Comparison of ENCODE assay signal across 8 cellular contexts in genomic region chr9:127836587-127836955, GRCh38. TPM values are rescaled to one million over a fixed set of nuclear protein-coding genes. Genes with fewer than 3 reads are reported as not detected.
DNase-seq lines count a peak whose midpoint lies in the region; ATAC-seq and TF ChIP-seq lines count a peak whose summit lies in the region.
"Not testable (repeated sequence)": the region's sequence is repeated elsewhere in the genome, so short reads cannot be mapped to it uniquely, and the experiment has no call there.

No MANE protein-coding gene starts in this region.

- not testable (repeated sequence) for ATAC-seq in heart left ventricle

- intact Hi-C loops in heart left ventricle (cut with DNase I); ovary (cut with DNase I); spleen (cut with DNase I; ENCODE audit: low total_unique reads); tibial artery (cut with DNase I; ENCODE audit: low total_unique reads): not testable (repeated sequence)

- peak overlapping the region in 6 of 10 experiments; percentile 6 to 36 (median 18); a peak in 6 of 20 replicates for H3K4me3 ChIP-seq in BLaER1 treated with 17β-estradiol and CSF1 and Interleukin-3, amounts not matched to agents 10 nM and 100 nM
- H3K4me3 ChIP-seq in adipocyte (ENCODE audit: low read length): peak overlapping the region; percentile 5
- peak overlapping the region; percentile 61 for H3K4me3 ChIP-seq in coronary artery
- H3K4me3 ChIP-seq in heart left ventricle: peak overlapping the region in 5 of 12 donors; percentile 12 to 37 (median 14)
- peak overlapping the region in 1 of 2 experiments; percentile 23 for H3K4me3 ChIP-seq in mesenchymal stem cell (ENCODE audit: insufficient read depth in 1 of 2, low read depth in 1 of 2, low read length in 2 of 2)
- not testable (repeated sequence) for H3K4me3 ChIP-seq in ovary, tibial artery
- H3K4me3 ChIP-seq in spleen: peak overlapping the region in 1 of 8 donors; percentile 23

- H2AK5ac ChIP-seq in mesenchymal stem cell (ENCODE audit: low read length, severe bottlenecking): not testable (repeated sequence)

- TF ChIP-seq EP300 in ovary (IDR thresholded peaks at IDR 0.05): not testable (repeated sequence)

- H3K4ac ChIP-seq in mesenchymal stem cell (ENCODE audit: low read depth in 1 of 2, low read length in 2 of 2): peak overlapping the region; percentile 32 to 97

- peak overlapping the region; percentile 99 for H2BK120ac ChIP-seq in mesenchymal stem cell (ENCODE audit: low read depth, low read length)

- not testable (repeated sequence) for H3K27me3 ChIP-seq in BLaER1 treated with 17β-estradiol and CSF1 and Interleukin-3, amounts not matched to agents 10 nM and 100 nM; adipocyte (replicated peaks; ENCODE audit: control insufficient read depth, insufficient read depth, low read length); heart left ventricle; mesenchymal stem cell (ENCODE audit: control insufficient read depth in 1 of 2, insufficient read depth in 1 of 2, low read length in 2 of 2); ovary; spleen (replicated peaks in 1 of 7); tibial artery

- peak overlapping the region; percentile 90 to 95 for H3K18ac ChIP-seq in mesenchymal stem cell (ENCODE audit: low read depth in 1 of 2, low read length in 2 of 2)

- not testable (repeated sequence) for DNase-seq in adipocyte (ENCODE audit: low read depth); coronary artery (ENCODE audit: low spot score); heart left ventricle; mesenchymal stem cell; ovary; spleen; tibial artery

- peak overlapping the region; percentile 4 for H4K8ac ChIP-seq in mesenchymal stem cell (ENCODE audit: low read length)

- H4K20me1 ChIP-seq in BLaER1 treated with 17β-estradiol and CSF1 and Interleukin-3, amounts not matched to agents 10 nM and 100 nM: peaks cover 0 to 72% (median 29%) of the 10 kb centered on the region in 11 experiments; a peak in 14 of 22 replicates

- peaks cover 18 to 62% (median 36%) of the 10 kb centered on the region in 11 experiments for H3K36me3 ChIP-seq in BLaER1 treated with 17β-estradiol and CSF1 and Interleukin-3, amounts not matched to agents 10 nM and 100 nM
- peaks cover 22% of the 10 kb centered on the region for H3K36me3 ChIP-seq in adipocyte (ENCODE audit: control insufficient read depth, insufficient read depth, low read length, severe bottlenecking)
- H3K36me3 ChIP-seq in heart left ventricle: peaks cover 0 to 73% (median 33%) of the 10 kb centered on the region in 9 donors
- peaks cover 16 to 37% of the 10 kb centered on the region in 2 experiments for H3K36me3 ChIP-seq in mesenchymal stem cell (ENCODE audit: control insufficient read depth in 1 of 2, insufficient read depth in 2 of 2, low read depth in 1 of 2, low read length in 2 of 2)
- not testable (repeated sequence) for H3K36me3 ChIP-seq in ovary
- peaks cover 0 to 50% (median 8%) of the 10 kb centered on the region in 6 donors for H3K36me3 ChIP-seq in spleen
- peaks cover 0 to 16% (median 0%) of the 10 kb centered on the region in 3 donors for H3K36me3 ChIP-seq in tibial artery

- peak overlapping the region; percentile 60 to 90 for H2BK12ac ChIP-seq in mesenchymal stem cell (ENCODE audit: low read length in 2 of 2)

- peak overlapping the region in 10 of 11 experiments; percentile 47 to 85 (median 60); a peak in 18 of 22 replicates for H3K9ac ChIP-seq in BLaER1 treated with 17β-estradiol and CSF1 and Interleukin-3, amounts not matched to agents 10 nM and 100 nM
- H3K9ac ChIP-seq in adipocyte (ENCODE audit: low read length) (peak overlapping the region; percentile 94), mesenchymal stem cell (ENCODE audit: low read length) (peak overlapping the region; percentile 88)

- not testable (repeated sequence) for TF ChIP-seq POLR2A in heart left ventricle (IDR thresholded peaks at IDR 0.05); ovary (IDR thresholded peaks at IDR 0.05); spleen (IDR thresholded peaks at IDR 0.05)

- H3K4me2 ChIP-seq in BLaER1 treated with 17β-estradiol and CSF1 and Interleukin-3, amounts not matched to agents 10 nM and 100 nM: peak overlapping the region; percentile 76 to 95 (median 87)
- H3K4me2 ChIP-seq in mesenchymal stem cell (ENCODE audit: low read length, poor library complexity, severe bottlenecking): not testable (repeated sequence)

- H3K79me1 ChIP-seq in mesenchymal stem cell (replicated peaks; ENCODE audit: low read length, poor library complexity, severe bottlenecking): not testable (repeated sequence)

- H2BK5ac ChIP-seq in mesenchymal stem cell (ENCODE audit: low read depth, low read length, poor library complexity, severe bottlenecking): not testable (repeated sequence)

- H4K91ac ChIP-seq in mesenchymal stem cell (ENCODE audit: low read length): peak overlapping the region; percentile 1

- H2BK15ac ChIP-seq in mesenchymal stem cell (ENCODE audit: low read depth, poor library complexity, severe bottlenecking): peak overlapping the region; percentile 18

- peak overlapping the region; percentile 57 to 97 (median 75) for H3K27ac ChIP-seq in BLaER1 treated with 17β-estradiol and CSF1 and Interleukin-3, amounts not matched to agents 10 nM and 100 nM
- peak overlapping the region; percentile 95 to 99 for H3K27ac ChIP-seq in coronary artery
- peak overlapping the region; percentile 53 to 98 (median 86) for H3K27ac ChIP-seq in heart left ventricle
- not testable (repeated sequence) for H3K27ac ChIP-seq in mesenchymal stem cell (ENCODE audit: low read length, poor library complexity, severe bottlenecking)
- H3K27ac ChIP-seq in ovary: peak overlapping the region; percentile 88 to 96
- peak overlapping the region; percentile 6 to 87 (median 80) for H3K27ac ChIP-seq in spleen
- peak overlapping the region; percentile 84 to 86 for H3K27ac ChIP-seq in tibial artery

- 67 to 86% (median 75%) methylated on average over 3 of the region's 3 CpGs for WGBS in heart left ventricle, 4 donors
- 95% methylated on average over 3 of the region's 3 CpGs for WGBS in mesenchymal stem cell
- 68 to 76% (median 72%) methylated on average over 3 of the region's 3 CpGs for WGBS in ovary, 3 donors
- 67 to 92% (median 83%) methylated on average over 3 of the region's 3 CpGs for WGBS in spleen, 5 donors

- H3K4me1 ChIP-seq in BLaER1 treated with 17β-estradiol and CSF1 and Interleukin-3, amounts not matched to agents 10 nM and 100 nM: peaks cover 93 to 100% (median 96%) of the 10 kb centered on the region in 10 experiments
- peaks cover 77% of the 10 kb centered on the region for H3K4me1 ChIP-seq in adipocyte (ENCODE audit: control insufficient read depth, insufficient read depth, low read length)
- H3K4me1 ChIP-seq in heart left ventricle: peaks cover 9 to 99% (median 86%) of the 10 kb centered on the region in 12 donors
- H3K4me1 ChIP-seq in mesenchymal stem cell (ENCODE audit: control insufficient read depth, insufficient read depth, low read depth, low read length): peaks cover 39% of the 10 kb centered on the region
- peaks cover 69% of the 10 kb centered on the region for H3K4me1 ChIP-seq in ovary (ENCODE audit: insufficient read depth)
- peaks cover 46 to 100% (median 87%) of the 10 kb centered on the region in 6 donors for H3K4me1 ChIP-seq in spleen
- peaks cover 5 to 79% (median 52%) of the 10 kb centered on the region in 4 donors for H3K4me1 ChIP-seq in tibial artery

- H2AFZ ChIP-seq in mesenchymal stem cell (ENCODE audit: low read depth, low read length): not testable (repeated sequence)

- not testable (repeated sequence) for TF ChIP-seq CTCF in coronary artery (IDR thresholded peaks at IDR 0.05); heart left ventricle (IDR thresholded peaks at IDR 0.05); ovary (IDR thresholded peaks at IDR 0.05); spleen (IDR thresholded peaks at IDR 0.05 in 8 of 11, conservative IDR thresholded peaks at IDR 0.05 in 3 of 11); tibial artery (IDR thresholded peaks at IDR 0.05)

- H3K23ac ChIP-seq in mesenchymal stem cell (ENCODE audit: low read length in 2 of 2): not testable (repeated sequence)

- not testable (repeated sequence) for H3K9me3 ChIP-seq in BLaER1 treated with 17β-estradiol and CSF1 and Interleukin-3, amounts not matched to agents 10 nM and 100 nM (replicated peaks in 1 of 11); adipocyte (ENCODE audit: control insufficient read depth, low read length); heart left ventricle; mesenchymal stem cell (ENCODE audit: control insufficient read depth, low read length); ovary; spleen; tibial artery

- peak overlapping the region in 1 of 2 experiments; percentile 35 for H3K14ac ChIP-seq in mesenchymal stem cell (ENCODE audit: low read length in 2 of 2)

RNA-seq across cellular contexts. Expression of gene ENG, which starts 17.9 kb away (rescaled TPM):
- total RNA-seq in heart left ventricle: 100 to 1,000 TPM; 116 to 252 (median 133) TPM
- 100 to 1,000 TPM; 156 to 245 TPM for polyA plus RNA-seq in heart left ventricle
- polyA plus RNA-seq in mesenchymal stem cell (2013, experiment 1 of 2): 287 TPM
- 284 TPM for polyA plus RNA-seq in mesenchymal stem cell (2013, experiment 2 of 2)
- 100 to 1,000 TPM in 5 of 7 donors, 10 to 100 TPM in 2; 59.7 to 298 (median 217) TPM for total RNA-seq in ovary
- 100 to 1,000 TPM in 1 of 2 donors, 10 to 100 TPM in 1; 54.7 to 191 TPM for polyA plus RNA-seq in ovary
- 100 to 1,000 TPM; 150 to 334 (median 247) TPM for total RNA-seq in spleen
- polyA plus RNA-seq in spleen: 10 to 100 TPM; 29.2 to 63.1 (median 47.8) TPM

RNA-seq across cellular contexts. Expression of gene FPGS, which starts 33.9 kb away (rescaled TPM):
- total RNA-seq in heart left ventricle (10 to 100 TPM; 39.9 to 55.1 (median 41.5) TPM), ovary (100 to 1,000 TPM; 111 to 209 (median 158) TPM), spleen (10 to 100 TPM; 33.3 to 94.6 (median 72.3) TPM)
- polyA plus RNA-seq in heart left ventricle (10 to 100 TPM; 36.8 to 50.1 TPM), ovary (100 to 1,000 TPM in 1 of 2 donors, 10 to 100 TPM in 1; 18.9 to 108 TPM), spleen (10 to 100 TPM; 39.5 to 73.7 (median 60.5) TPM)
- 31.6 TPM for polyA plus RNA-seq in mesenchymal stem cell (2013, experiment 1 of 2)
- polyA plus RNA-seq in mesenchymal stem cell (2013, experiment 2 of 2): 30.7 TPM

RNA-seq across cellular contexts. Expression of gene AK1, which starts 40.9 kb away (rescaled TPM):
- total RNA-seq in heart left ventricle (100 to 1,000 TPM; 415 to 810 (median 586) TPM), ovary (100 to 1,000 TPM in 6 of 7 donors, 10 to 100 TPM in 1; 30.9 to 174 (median 151) TPM), spleen (10 to 100 TPM; 41.3 to 89.7 (median 59.7) TPM)
- polyA plus RNA-seq in heart left ventricle (1,000 to 10,000 TPM in 1 of 2 donors, 100 to 1,000 TPM in 1; 312 to 1,060 TPM), ovary (10 to 100 TPM; 37.7 to 87.4 TPM), spleen (10 to 100 TPM; 47.0 to 97.9 (median 82.7) TPM)
- polyA plus RNA-seq in mesenchymal stem cell (2013, experiment 1 of 2): 127 TPM
- polyA plus RNA-seq in mesenchymal stem cell (2013, experiment 2 of 2): 132 TPM

RNA-seq across cellular contexts. Expression of gene CDK9, which starts 50.7 kb away (rescaled TPM):
- total RNA-seq in heart left ventricle (10 to 100 TPM; 35.6 to 60.3 (median 47.8) TPM), ovary (100 to 1,000 TPM in 6 of 7 donors, 10 to 100 TPM in 1; 88.7 to 209 (median 130) TPM), spleen (100 to 1,000 TPM in 4 of 7 donors, 10 to 100 TPM in 3; 68.3 to 149 (median 103) TPM)
- polyA plus RNA-seq in heart left ventricle (10 to 100 TPM; 26.2 to 30.4 TPM), ovary (10 to 100 TPM; 71.7 to 98.9 TPM), spleen (10 to 100 TPM; 49.2 to 87.6 (median 87.1) TPM)
- 44.3 TPM for polyA plus RNA-seq in mesenchymal stem cell (2013, experiment 1 of 2)
- polyA plus RNA-seq in mesenchymal stem cell (2013, experiment 2 of 2): 43.0 TPM

RNA-seq across cellular contexts. Expression of gene SH2D3C, which starts 58.1 kb away (rescaled TPM):
- total RNA-seq in heart left ventricle: 10 to 100 TPM; 13.7 to 38.9 (median 16.9) TPM
- polyA plus RNA-seq in heart left ventricle: 10 to 100 TPM; 21.1 to 24.8 TPM
- 0.57 TPM for polyA plus RNA-seq in mesenchymal stem cell (2013, experiment 1 of 2)
- 0.58 TPM for polyA plus RNA-seq in mesenchymal stem cell (2013, experiment 2 of 2)
- 10 to 100 TPM in 2 of 7 donors, 1 to 10 TPM in 5; 2.8 to 17.0 (median 4.6) TPM for total RNA-seq in ovary
- 1 to 10 TPM; 1.9 to 9.2 TPM for polyA plus RNA-seq in ovary
- 10 to 100 TPM; 44.7 to 85.4 (median 61.2) TPM for total RNA-seq in spleen
- polyA plus RNA-seq in spleen: 10 to 100 TPM; 27.0 to 51.1 (median 34.3) TPM
